In the genomic region with DNA sequence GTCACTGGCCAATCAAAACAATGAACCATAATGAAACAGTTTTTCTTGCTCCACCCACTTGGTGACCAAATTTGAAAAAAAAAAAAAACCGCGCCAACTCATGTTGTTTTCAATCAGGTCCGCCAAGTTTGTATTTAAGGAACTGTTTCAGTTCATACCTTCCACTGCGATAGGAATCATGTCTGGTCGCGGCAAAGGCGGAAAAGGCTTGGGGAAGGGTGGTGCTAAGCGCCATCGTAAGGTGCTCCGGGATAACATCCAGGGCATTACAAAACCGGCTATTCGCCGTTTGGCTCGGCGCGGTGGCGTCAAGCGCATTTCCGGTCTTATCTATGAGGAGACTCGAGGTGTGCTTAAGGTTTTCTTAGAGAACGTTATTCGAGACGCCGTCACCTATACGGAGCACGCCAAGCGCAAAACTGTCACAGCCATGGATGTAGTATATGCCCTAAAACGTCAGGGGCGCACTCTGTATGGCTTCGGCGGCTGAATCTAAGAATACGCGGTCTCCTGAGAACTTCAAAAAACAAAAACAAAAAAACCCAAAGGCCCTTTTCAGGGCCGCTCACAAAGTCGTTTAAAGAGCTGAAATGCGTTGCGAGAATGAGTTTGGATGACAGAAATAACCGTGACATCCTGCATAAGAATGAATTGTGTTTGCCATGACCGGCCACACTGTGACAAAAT, we compare ENCODE assay signal across 8 cellular contexts. TPM values are rescaled to one million over a fixed set of nuclear protein-coding genes. Genes with fewer than 3 reads are reported as not detected.
DNase-seq lines count a peak whose midpoint lies in the region; ATAC-seq, FAIRE-seq and TF ChIP-seq lines count a peak whose summit lies in the region.

No MANE protein-coding gene starts in this region.

- no peaks in the 10 kb centered on the region for H3K27me3 Mint-ChIP-seq in activated naive CD8-positive, alpha-beta T cell treated with anti-CD3 and anti-CD28 coated beads, Interleukin-2, amount 10 ng/mL, durations not matched to agents 7 days and 5 days

- WGBS in pancreas, 2 donors = 0% methylated on average over 39 of the region's 39 CpGs

- TF ChIP-seq CTCF in pancreas (IDR thresholded peaks at IDR 0.05) = peak in 1 of 4 donors; percentile 17
- peak; percentile 38 to 40 for TF ChIP-seq CTCF in tibial artery (IDR thresholded peaks at IDR 0.05)

- H3K4me1 Mint-ChIP-seq in activated naive CD8-positive, alpha-beta T cell treated with anti-CD3 and anti-CD28 coated beads, Interleukin-2, amount 10 ng/mL, durations not matched to agents 7 days and 5 days = peaks cover 18% of the 10 kb centered on the region

- ATAC-seq in activated naive CD8-positive, alpha-beta T cell treated with anti-CD3 and anti-CD28 coated beads, Interleukin-2, amount 10 ng/mL, durations not matched to agents 7 days and 5 days (ENCODE audit: low read depth) = peak; percentile 89
- ATAC-seq in Right ventricle myocardium inferior (peak; percentile 95), pancreas (peak; percentile 88 to 93 (median 90))

- DNase-seq in GM04504 (ENCODE audit: low read depth) (peak; percentile 88), HEK293T (ENCODE audit: extremely low spot score) (peak; percentile 70), NAMALWA (ENCODE audit: low spot score) (peak; percentile 96), SKM-1 treated with dmso at 0.1 percent for 144 hours (lab: John Stamatoyannopoulos, UW; ENCODE audit: unreplicated experiment) (peak; percentile 98), Right ventricle myocardium inferior (ENCODE audit: missing footprints) (peak; percentile 88), pancreas (peak; percentile 82 to 92 (median 89)), tibial artery (peak; percentile 87 to 94)
- DNase-seq in activated naive CD8-positive, alpha-beta T cell treated with anti-CD3 and anti-CD28 coated beads, Interleukin-2, amount 10 ng/mL, durations not matched to agents 7 days and 5 days = peak; percentile 86

- no peaks in the 10 kb centered on the region for H3K9me3 Mint-ChIP-seq in activated naive CD8-positive, alpha-beta T cell treated with anti-CD3 and anti-CD28 coated beads, Interleukin-2, amount 10 ng/mL, durations not matched to agents 7 days and 5 days

- intact Hi-C loops in Right ventricle myocardium inferior (cut with DNase I) (loop anchor here (1.0 to 2.0 kb wide), 2 partner anchors 19 to 47 kb away; a partner anchor contains a TSS), pancreas (cut with DNase I) (no loop called here), tibial artery (cut with DNase I; ENCODE audit: low total_unique reads) (loop anchor here (2.0 to 10.0 kb wide), 2 partner anchors 17 to 51 kb away; a partner anchor contains a TSS)

- no peaks in the 10 kb centered on the region for H3K36me3 Mint-ChIP-seq in activated naive CD8-positive, alpha-beta T cell treated with anti-CD3 and anti-CD28 coated beads, Interleukin-2, amount 10 ng/mL, durations not matched to agents 7 days and 5 days

- peak overlapping the region; percentile 74 to 91 (median 80) for H3K27ac ChIP-seq in pancreas
- peak overlapping the region; percentile 82 to 86 for H3K27ac ChIP-seq in tibial artery

- no peaks in the 10 kb centered on the region for H3K9me3 ChIP-seq in pancreas
- H3K9me3 ChIP-seq in tibial artery = no peaks in the 10 kb centered on the region

- H3K4me3 ChIP-seq in pancreas (peak overlapping the region; percentile 13 to 47 (median 27)), tibial artery (peak overlapping the region; percentile 56 to 70)

- H3K36me3 ChIP-seq in pancreas (no peaks in the 10 kb centered on the region), tibial artery (no peaks in the 10 kb centered on the region)

- no peaks in the 10 kb centered on the region for H3K27me3 ChIP-seq in pancreas
- H3K27me3 ChIP-seq in tibial artery = no peaks in the 10 kb centered on the region

- CTCF ChIA-PET in HEK293T (lab: Yijun Ruan, JAX) = interaction anchor here (0.6 to 0.7 kb wide), 3 partner anchors 8 to 179 kb away, joined by 3 read pairs; no protein-coding TSS in a partner anchor

- peaks cover 0 to 13% (median 11%) of the 10 kb centered on the region in 3 donors for H3K4me1 ChIP-seq in pancreas
- peaks cover 0 to 12% (median 2%) of the 10 kb centered on the region in 4 donors for H3K4me1 ChIP-seq in tibial artery

- peak overlapping the region; percentile 93 for H3K4me3 Mint-ChIP-seq in activated naive CD8-positive, alpha-beta T cell treated with anti-CD3 and anti-CD28 coated beads, Interleukin-2, amount 10 ng/mL, durations not matched to agents 7 days and 5 days

- POLR2A ChIA-PET in HEK293T (lab: Yijun Ruan, JAX) = interaction anchor here (0.6 to 4.6 kb wide), 19 partner anchors 8 to 1781 kb away, joined by 3 to 87 read pairs (median 5); a partner anchor contains a TSS
- POLR2A ChIA-PET in activated naive CD8-positive, alpha-beta T cell treated with anti-CD3 and anti-CD28 coated beads, Interleukin-2, amount 10 ng/mL, durations not matched to agents 7 days and 5 days (lab: Charles Lee) = interaction anchor here (0.6 to 10.1 kb wide), 53 partner anchors 8 to 1708 kb away, joined by 3 to 252 read pairs (median 6); a partner anchor contains a TSS

- H3K27ac Mint-ChIP-seq in activated naive CD8-positive, alpha-beta T cell treated with anti-CD3 and anti-CD28 coated beads, Interleukin-2, amount 10 ng/mL, durations not matched to agents 7 days and 5 days = peak overlapping the region; percentile 100

- FAIRE-seq in pancreas (lab: Jason Lieb, UNC) = peak; percentile 95

TF ChIP-seq in HEK293T, 16 proteins besides CTCF, POLR2A, EP300 and RAD21:
- peak; percentile 65 for TF ChIP-seq L3MBTL2 (conservative IDR thresholded peaks at IDR 0.05)
- no peak for TF ChIP-seq BHLHE40 (IDR thresholded peaks at IDR 0.05; ENCODE audit: borderline replicate concordance)
- TF ChIP-seq ELF4 (IDR thresholded peaks at IDR 0.05) = peak; percentile 95
- TF ChIP-seq, protein P1, sequence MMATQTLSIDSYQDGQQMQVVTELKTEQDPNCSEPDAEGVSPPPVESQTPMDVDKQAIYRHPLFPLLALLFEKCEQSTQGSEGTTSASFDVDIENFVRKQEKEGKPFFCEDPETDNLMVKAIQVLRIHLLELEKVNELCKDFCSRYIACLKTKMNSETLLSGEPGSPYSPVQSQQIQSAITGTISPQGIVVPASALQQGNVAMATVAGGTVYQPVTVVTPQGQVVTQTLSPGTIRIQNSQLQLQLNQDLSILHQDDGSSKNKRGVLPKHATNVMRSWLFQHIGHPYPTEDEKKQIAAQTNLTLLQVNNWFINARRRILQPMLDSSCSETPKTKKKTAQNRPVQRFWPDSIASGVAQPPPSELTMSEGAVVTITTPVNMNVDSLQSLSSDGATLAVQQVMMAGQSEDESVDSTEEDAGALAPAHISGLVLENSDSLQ (IDR thresholded peaks at IDR 0.05) = peak; percentile 96; the same call in 1 of the 2 replicates
- peak; percentile 61 for TF ChIP-seq CTBP1 (IDR thresholded peaks at IDR 0.05; ENCODE audit: borderline replicate concordance)
- peak; percentile 8; the same call in 1 of the 2 replicates for TF ChIP-seq FOXM1 (IDR thresholded peaks at IDR 0.05; ENCODE audit: borderline replicate concordance)
- TF ChIP-seq ZNF384 (IDR thresholded peaks at IDR 0.05) = peak; percentile 100
- no peak for TF ChIP-seq SP1 (IDR thresholded peaks at IDR 0.05)
- no peak for TF ChIP-seq HDGF (IDR thresholded peaks at IDR 0.05; ENCODE audit: borderline replicate concordance)
- TF ChIP-seq NFRKB (IDR thresholded peaks at IDR 0.05) = peak; percentile 64; the same call in 1 of the 2 replicates
- TF ChIP-seq SUZ12 (IDR thresholded peaks at IDR 0.05) = no peak

RNA-seq across cellular contexts. Expression of a gene that starts 16.7 kb away (rescaled TPM):
- 1 to 10 TPM; 5.0 to 7.2 TPM for total RNA-seq in activated naive CD8-positive, alpha-beta T cell treated with anti-CD3 and anti-CD28 coated beads, Interleukin-2, amount 10 ng/mL, durations not matched to agents 7 days and 5 days
- total RNA-seq in Right ventricle myocardium inferior (5.3 TPM), pancreas (10 to 100 TPM in 1 of 6 donors, 1 to 10 TPM in 5; 3.1 to 10.2 (median 3.8) TPM)
- 1 to 10 TPM; 3.4 to 3.9 TPM for polyA plus RNA-seq in pancreas

Comparison
In these comparisons a context has a peak if more than half of its experiments do, and no peak if none do; other contexts are left out.
1. Peak in every context shown above with its lines: DNase-seq, ATAC-seq, H3K4me3 ChIP-seq and H3K27ac ChIP-seq.
2. intact Hi-C loops: an anchor here in Right ventricle myocardium inferior (1.0 to 2.0 kb wide) and tibial artery (2.0 to 10.0 kb wide); none called in pancreas.